ENCODE assay signal across 20 cellular contexts in the genomic region with DNA sequence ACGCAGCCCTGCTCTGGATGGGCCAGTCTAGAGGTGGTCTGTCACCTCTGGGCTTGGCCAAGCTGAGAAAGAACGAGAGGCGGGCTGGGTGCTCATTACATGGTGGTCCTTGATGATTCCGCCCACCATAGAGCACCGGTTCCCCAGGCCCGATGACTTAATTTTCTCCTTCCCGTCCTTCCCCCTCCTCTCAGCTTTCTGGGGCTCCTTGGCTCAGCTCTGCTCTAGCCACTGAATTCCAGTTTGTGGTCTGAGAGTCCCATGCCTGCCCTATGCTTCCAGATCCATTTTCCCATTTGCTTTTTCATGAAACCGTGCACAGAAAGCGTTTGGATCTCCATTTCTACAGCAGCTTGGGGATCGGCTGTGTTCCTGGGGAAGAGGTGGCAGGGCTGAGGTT.
"Had no signal": no experiment of that assay in that cellular context is flagged by ENCODE, and none has a peak within 500 bp of the region (broad histone marks: within the 10 kb centered on the region; RNA-seq: fewer than 3 reads in every experiment).

No MANE protein-coding gene starts in this region.

- H3K9me3 Mint-ChIP-seq: dendritic cell treated with granulocyte-macrophage colony-stimulating factor and Interleukin-4, amounts not matched to agents 40 ng/mL and 50 ng/mL, for 4 days; effector memory CD8-positive, alpha-beta T cell had no signal

- H3K27me3 Mint-ChIP-seq: dendritic cell treated with granulocyte-macrophage colony-stimulating factor and Interleukin-4, amounts not matched to agents 40 ng/mL and 50 ng/mL, for 4 days had no signal

- ATAC-seq: effector memory CD8-positive, alpha-beta T cell; esophagus mucosa; foreskin keratinocyte; gastroesophageal sphincter; heart left ventricle; left cardiac atrium; left lung; left ventricle myocardium superior; lower lobe of right lung had no signal

- DNase-seq: colonic mucosa; cortex of kidney; effector CD8-positive, alpha-beta T cell; effector memory CD8-positive, alpha-beta T cell; endodermal cell; erythroblast; foreskin keratinocyte; heart left ventricle; hypothalamus; left cardiac atrium; left lung; left ventricle myocardium superior; lower lobe of right lung; mesenchymal stem cell; midbrain had no signal

- H3K27ac ChIP-seq: colonic mucosa, epithelial cell of prostate, foreskin keratinocyte, gastroesophageal sphincter, heart left ventricle, hepatocyte, left lung, lower lobe of right lung had no signal

- H3K4me3 Mint-ChIP-seq: dendritic cell treated with granulocyte-macrophage colony-stimulating factor and Interleukin-4, amounts not matched to agents 40 ng/mL and 50 ng/mL, for 4 days; effector memory CD8-positive, alpha-beta T cell; endodermal cell had no signal

- H3K4me3 ChIP-seq: colonic mucosa, gastroesophageal sphincter, heart left ventricle, hepatocyte, left lung, lower lobe of right lung had no signal

- H3K9me3 ChIP-seq: colonic mucosa, left lung, lower lobe of right lung had no signal

- H3K27me3 ChIP-seq: colonic mucosa, foreskin keratinocyte, hepatocyte had no signal

- H3K36me3 ChIP-seq: colonic mucosa, gastroesophageal sphincter, heart left ventricle, left lung, lower lobe of right lung had no signal

- H3K4me2 ChIP-seq: hepatocyte had no signal

- H3K27ac Mint-ChIP-seq: dendritic cell treated with granulocyte-macrophage colony-stimulating factor and Interleukin-4, amounts not matched to agents 40 ng/mL and 50 ng/mL, for 4 days; effector memory CD8-positive, alpha-beta T cell; endodermal cell had no signal

- H3K4me1 ChIP-seq: colonic mucosa, foreskin keratinocyte, gastroesophageal sphincter, heart left ventricle, left lung, lower lobe of right lung had no signal
